Comparison of ENCODE assay signal across 16 cellular contexts in genomic region chr5:32692066-32692746, GRCh38. TPM values are rescaled to one million over a fixed set of nuclear protein-coding genes. Genes with fewer than 3 reads are reported as not detected.
DNase-seq lines count a peak whose midpoint lies in the region; ATAC-seq and TF ChIP-seq lines count a peak whose summit lies in the region.
"Had no signal": no experiment of that assay in that cellular context is flagged by ENCODE, and none has a peak within 500 bp of the region (broad histone marks: within the 10 kb centered on the region; RNA-seq: fewer than 3 reads in every experiment).

No MANE protein-coding gene starts in this region.

- H3K4me3 ChIP-seq in choroid plexus epithelial cell (ENCODE audit: low read depth, low read length) (no peak overlapping the region), BE2C (ENCODE audit: low read depth, low read length) (no peak overlapping the region)
- H3K4me3 ChIP-seq: dorsolateral prefrontal cortex, esophagus squamous epithelium had no signal

- no peak overlapping the region for H3K27ac Mint-ChIP-seq in T-cell
- H3K27ac Mint-ChIP-seq: activated T-helper 2 cell treated with anti-CD3 and anti-CD28 coated beads, Interferon-gamma antibody, Interleukin-2, Interleukin-4, amounts not matched to agents 10 μg/mL and 5 μg/mL and 100 μg/mL, durations not matched to agents 14 hours and 24 hours and 36 hours; naive B cell had no signal

- DNase-seq in A172 (ENCODE audit: low spot score) (peak; percentile 40), HS-5 (ENCODE audit: low read depth) (peak; percentile 68), choroid plexus epithelial cell (ENCODE audit: low read depth) (peak; percentile 83), kidney tubule cell (ENCODE audit: low spot score) (peak; percentile 60), BE2C (no peak), COLO829 (ENCODE audit: low spot score) (no peak), T-cell (no peak)
- DNase-seq: Caco-2, dorsolateral prefrontal cortex, esophagus squamous epithelium, naive B cell, NCI-H1092 treated with DMSO at 0.1 percent for 48 hours had no signal

- no peaks in the 10 kb centered on the region for H3K36me3 Mint-ChIP-seq in T-cell
- H3K36me3 Mint-ChIP-seq: naive B cell had no signal

- peaks cover 14 to 15% of the 10 kb centered on the region in 2 donors for H3K27me3 Mint-ChIP-seq in T-cell

- CTCF ChIA-PET in T-cell (lab: Charles Lee) = no interaction called here

- no peaks in the 10 kb centered on the region for H3K4me1 Mint-ChIP-seq in T-cell
- H3K4me1 Mint-ChIP-seq: naive B cell had no signal

- no peak overlapping the region for H3K4me3 Mint-ChIP-seq in T-cell
- H3K4me3 Mint-ChIP-seq: naive B cell had no signal

- POLR2A ChIA-PET in T-cell (lab: Charles Lee) = no interaction called here

- ATAC-seq in HG03135 (IDR thresholded peaks at IDR 0.05; ENCODE audit: unreplicated experiment) (no peak), T-cell (replicated peaks in 1 of 4) (no peak)

- TF ChIP-seq CTCF in choroid plexus epithelial cell (conservative IDR thresholded peaks at IDR 0.05; ENCODE audit: low read depth, low read length) (no peak), BE2C (IDR thresholded peaks at IDR 0.05; ENCODE audit: low read depth, low read length) (no peak)

- no peaks in the 10 kb centered on the region for H3K9me3 ChIP-seq in BE2C
- H3K9me3 ChIP-seq: Caco-2, esophagus squamous epithelium had no signal

- no peaks in the 10 kb centered on the region for H3K4me1 ChIP-seq in BE2C
- H3K4me1 ChIP-seq: Caco-2 had no signal

- H3K36me3 ChIP-seq in BE2C = no peaks in the 10 kb centered on the region
- H3K36me3 ChIP-seq: esophagus squamous epithelium had no signal

- peaks cover 7% of the 10 kb centered on the region; the same call in 1 of the 2 replicates for H3K27me3 ChIP-seq in BE2C
- H3K27me3 ChIP-seq: dorsolateral prefrontal cortex had no signal

- peaks cover 0 to 5% (median 4%) of the 10 kb centered on the region in 3 donors for H3K9me3 Mint-ChIP-seq in T-cell
- H3K9me3 Mint-ChIP-seq: activated T-helper 2 cell treated with anti-CD3 and anti-CD28 coated beads, Interferon-gamma antibody, Interleukin-2, Interleukin-4, amounts not matched to agents 10 μg/mL and 5 μg/mL and 100 μg/mL, durations not matched to agents 14 hours and 24 hours and 36 hours had no signal

RNA-seq across cellular contexts. Expression of gene NPR3, which starts 18.9 kb away (rescaled TPM):
- total RNA-seq in A172 (2014; rRNA removed; shearing (Covaris generic)) = 0.07 and 0.28 TPM in 2 replicates
- polyA plus RNA-seq in BE2C (2012; ENCODE audit: insufficient read depth, insufficient read length, low read depth) = 1.7 TPM
- total RNA-seq in T-cell = under 1 TPM; 0.28 to 0.83 (median 0.54) TPM
- total RNA-seq: activated CD8-positive, alpha-beta memory T cell treated with anti-CD3 and anti-CD28 coated beads for 36 hours; activated T-helper 2 cell treated with anti-CD3 and anti-CD28 coated beads, Interferon-gamma antibody, Interleukin-2, Interleukin-4, amounts not matched to agents 10 μg/mL and 5 μg/mL and 100 μg/mL, durations not matched to agents 14 hours and 24 hours and 36 hours; T-helper 1 cell treated with Interleukin-12 subunit alpha and Interleukin-12 subunit beta and Interleukin-4 antibody, amounts not matched to agents 30 ng/mL and 1 ng/mL, for 36 hours had no signal

Comparison
In these comparisons a context has a peak if more than half of its experiments do, and no peak if none do; other contexts are left out.
1. DNase-seq: peak in A172 (single experiment), HS-5 (single experiment), choroid plexus epithelial cell (single experiment) and kidney tubule cell (single experiment); none in BE2C (single experiment), COLO829 (single experiment) and T-cell (0 of 34).